Comparison of ENCODE assay signal across 1 cellular context in the genomic region with DNA sequence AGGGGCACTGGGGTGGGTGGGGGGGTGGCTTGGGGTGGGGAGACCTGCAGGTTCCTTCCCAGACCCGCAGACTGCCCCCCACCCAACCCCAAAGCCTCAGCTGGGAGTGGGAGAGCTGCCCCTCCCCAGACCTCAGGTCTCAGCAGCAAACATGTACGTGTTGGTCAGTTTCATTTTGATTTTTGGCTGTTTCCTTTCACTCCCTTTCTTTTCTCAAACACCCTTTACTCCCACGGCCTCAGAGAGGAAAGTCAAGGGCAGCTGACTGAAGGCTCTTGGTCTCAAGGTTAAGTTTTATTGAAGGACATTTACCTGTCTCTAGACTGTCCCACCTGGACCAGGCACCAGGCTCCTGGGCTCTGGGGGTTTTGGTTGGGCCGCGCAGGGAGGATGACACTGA.
TF ChIP-seq lines count a peak whose summit lies in the region.

No MANE protein-coding gene starts in this region.

TF ChIP-seq in GM23338, 12 proteins besides CTCF, POLR2A, EP300 and RAD21 (continued from another document):
- TF ChIP-seq, protein P1, sequence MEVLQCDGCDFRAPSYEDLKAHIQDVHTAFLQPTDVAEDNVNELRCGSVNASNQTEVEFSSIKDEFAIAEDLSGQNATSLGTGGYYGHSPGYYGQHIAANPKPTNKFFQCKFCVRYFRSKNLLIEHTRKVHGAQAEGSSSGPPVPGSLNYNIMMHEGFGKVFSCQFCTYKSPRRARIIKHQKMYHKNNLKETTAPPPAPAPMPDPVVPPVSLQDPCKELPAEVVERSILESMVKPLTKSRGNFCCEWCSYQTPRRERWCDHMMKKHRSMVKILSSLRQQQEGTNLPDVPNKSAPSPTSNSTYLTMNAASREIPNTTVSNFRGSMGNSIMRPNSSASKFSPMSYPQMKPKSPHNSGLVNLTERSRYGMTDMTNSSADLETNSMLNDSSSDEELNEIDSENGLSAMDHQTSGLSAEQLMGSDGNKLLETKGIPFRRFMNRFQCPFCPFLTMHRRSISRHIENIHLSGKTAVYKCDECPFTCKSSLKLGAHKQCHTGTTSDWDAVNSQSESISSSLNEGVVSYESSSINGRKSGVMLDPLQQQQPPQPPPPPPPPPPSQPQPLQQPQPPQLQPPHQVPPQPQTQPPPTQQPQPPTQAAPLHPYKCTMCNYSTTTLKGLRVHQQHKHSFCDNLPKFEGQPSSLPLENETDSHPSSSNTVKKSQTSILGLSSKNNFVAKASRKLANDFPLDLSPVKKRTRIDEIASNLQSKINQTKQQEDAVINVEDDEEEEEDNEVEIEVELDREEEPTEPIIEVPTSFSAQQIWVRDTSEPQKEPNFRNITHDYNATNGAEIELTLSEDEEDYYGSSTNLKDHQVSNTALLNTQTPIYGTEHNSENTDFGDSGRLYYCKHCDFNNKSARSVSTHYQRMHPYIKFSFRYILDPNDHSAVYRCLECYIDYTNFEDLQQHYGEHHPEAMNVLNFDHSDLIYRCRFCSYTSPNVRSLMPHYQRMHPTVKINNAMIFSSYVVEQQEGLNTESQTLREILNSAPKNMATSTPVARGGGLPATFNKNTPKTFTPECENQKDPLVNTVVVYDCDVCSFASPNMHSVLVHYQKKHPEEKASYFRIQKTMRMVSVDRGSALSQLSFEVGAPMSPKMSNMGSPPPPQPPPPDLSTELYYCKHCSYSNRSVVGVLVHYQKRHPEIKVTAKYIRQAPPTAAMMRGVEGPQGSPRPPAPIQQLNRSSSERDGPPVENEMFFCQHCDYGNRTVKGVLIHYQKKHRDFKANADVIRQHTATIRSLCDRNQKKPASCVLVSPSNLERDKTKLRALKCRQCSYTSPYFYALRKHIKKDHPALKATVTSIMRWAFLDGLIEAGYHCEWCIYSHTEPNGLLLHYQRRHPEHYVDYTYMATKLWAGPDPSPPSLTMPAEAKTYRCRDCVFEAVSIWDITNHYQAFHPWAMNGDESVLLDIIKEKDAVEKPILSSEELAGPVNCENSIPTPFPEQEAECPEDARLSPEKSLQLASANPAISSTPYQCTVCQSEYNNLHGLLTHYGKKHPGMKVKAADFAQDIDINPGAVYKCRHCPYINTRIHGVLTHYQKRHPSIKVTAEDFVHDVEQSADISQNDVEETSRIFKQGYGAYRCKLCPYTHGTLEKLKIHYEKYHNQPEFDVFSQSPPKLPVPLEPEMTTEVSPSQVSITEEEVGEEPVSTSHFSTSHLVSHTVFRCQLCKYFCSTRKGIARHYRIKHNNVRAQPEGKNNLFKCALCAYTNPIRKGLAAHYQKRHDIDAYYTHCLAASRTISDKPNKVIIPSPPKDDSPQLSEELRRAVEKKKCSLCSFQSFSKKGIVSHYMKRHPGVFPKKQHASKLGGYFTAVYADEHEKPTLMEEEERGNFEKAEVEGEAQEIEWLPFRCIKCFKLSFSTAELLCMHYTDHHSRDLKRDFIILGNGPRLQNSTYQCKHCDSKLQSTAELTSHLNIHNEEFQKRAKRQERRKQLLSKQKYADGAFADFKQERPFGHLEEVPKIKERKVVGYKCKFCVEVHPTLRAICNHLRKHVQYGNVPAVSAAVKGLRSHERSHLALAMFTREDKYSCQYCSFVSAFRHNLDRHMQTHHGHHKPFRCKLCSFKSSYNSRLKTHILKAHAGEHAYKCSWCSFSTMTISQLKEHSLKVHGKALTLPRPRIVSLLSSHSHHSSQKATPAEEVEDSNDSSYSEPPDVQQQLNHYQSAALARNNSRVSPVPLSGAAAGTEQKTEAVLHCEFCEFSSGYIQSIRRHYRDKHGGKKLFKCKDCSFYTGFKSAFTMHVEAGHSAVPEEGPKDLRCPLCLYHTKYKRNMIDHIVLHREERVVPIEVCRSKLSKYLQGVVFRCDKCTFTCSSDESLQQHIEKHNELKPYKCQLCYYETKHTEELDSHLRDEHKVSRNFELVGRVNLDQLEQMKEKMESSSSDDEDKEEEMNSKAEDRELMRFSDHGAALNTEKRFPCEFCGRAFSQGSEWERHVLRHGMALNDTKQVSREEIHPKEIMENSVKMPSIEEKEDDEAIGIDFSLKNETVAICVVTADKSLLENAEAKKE (CRISPR knock-in tag; IDR thresholded peaks at IDR 0.05), result no peak
- TF ChIP-seq POLR2AphosphoS5 (IDR thresholded peaks at IDR 0.05; ENCODE audit: low read depth), result no peak
- TF ChIP-seq STAT1 (IDR thresholded peaks at IDR 0.05; ENCODE audit: unreplicated experiment), result no peak
- no peak for TF ChIP-seq CREB1 (CRISPR knock-in tag; IDR thresholded peaks at IDR 0.05; ENCODE audit: low read depth)
- TF ChIP-seq ZNF114 (CRISPR knock-in tag; IDR thresholded peaks at IDR 0.05), result no peak
- no peak for TF ChIP-seq ZNF331 (CRISPR knock-in tag; IDR thresholded peaks at IDR 0.05; ENCODE audit: low read depth)
